In the genomic region with DNA sequence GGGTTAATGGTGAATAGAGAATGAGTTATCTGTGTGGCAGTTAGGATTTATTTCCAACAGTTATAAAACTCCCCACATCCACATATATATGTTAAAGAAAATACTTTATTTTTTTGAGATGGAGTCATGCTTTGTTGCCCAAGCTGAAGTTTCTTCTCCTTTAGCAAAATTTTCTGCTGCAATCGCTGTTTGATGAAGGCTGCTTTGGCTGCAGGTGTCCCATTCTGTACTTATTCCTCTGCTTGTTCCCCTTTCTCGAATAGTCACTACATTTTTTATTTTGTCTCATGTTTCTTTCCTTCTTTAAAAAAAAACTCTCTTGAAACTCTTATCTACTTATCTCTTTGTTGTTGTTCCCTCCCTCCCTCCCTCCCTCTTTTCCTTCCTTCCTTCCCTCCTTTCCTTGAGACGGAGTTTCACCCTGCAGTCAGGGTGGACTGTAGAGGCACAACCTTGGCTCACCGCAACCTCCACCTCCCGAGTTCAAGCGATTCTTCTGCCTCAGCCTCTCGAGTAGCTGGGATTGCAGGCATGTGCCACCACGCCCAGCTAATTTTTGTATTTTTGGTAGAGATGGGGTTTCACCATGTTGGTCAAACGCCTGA, we compare ENCODE assay signal across 16 cellular contexts. TPM values are rescaled to one million over a fixed set of nuclear protein-coding genes. Genes with fewer than 3 reads are reported as not detected.
DNase-seq lines count a peak whose midpoint lies in the region; ATAC-seq and TF ChIP-seq lines count a peak whose summit lies in the region.
"Had no signal": no experiment of that assay in that cellular context is flagged by ENCODE, and none has a peak within 500 bp of the region (broad histone marks: within the 10 kb centered on the region; RNA-seq: fewer than 3 reads in every experiment).

No MANE protein-coding gene starts in this region.

- H3K27me3 Mint-ChIP-seq in activated CD8-positive, alpha-beta memory T cell treated with anti-CD3 and anti-CD28 coated beads, Interleukin-2, amount 10 ng/mL, durations not matched to agents 7 days and 5 days = no peaks in the 10 kb centered on the region

- no peak for TF ChIP-seq POLR2A in stomach (IDR thresholded peaks at IDR 0.05)

- no peaks in the 10 kb centered on the region for H3K36me3 Mint-ChIP-seq in activated CD8-positive, alpha-beta memory T cell treated with anti-CD3 and anti-CD28 coated beads, Interleukin-2, amount 10 ng/mL, durations not matched to agents 7 days and 5 days

- peaks cover 0 to 8% (median 6%) of the 10 kb centered on the region in 4 donors for H3K9me3 ChIP-seq in stomach
- H3K9me3 ChIP-seq: gastrocnemius medialis, prostate gland had no signal

- H3K4me3 Mint-ChIP-seq in activated CD8-positive, alpha-beta memory T cell treated with anti-CD3 and anti-CD28 coated beads, Interleukin-2, amount 10 ng/mL, durations not matched to agents 7 days and 5 days = peak overlapping the region; percentile 61

- no peaks in the 10 kb centered on the region for H3K4me1 ChIP-seq in stomach
- H3K4me1 ChIP-seq: gastrocnemius medialis, prostate gland had no signal

- peaks cover 20% of the 10 kb centered on the region for H3K4me1 Mint-ChIP-seq in activated CD8-positive, alpha-beta memory T cell treated with anti-CD3 and anti-CD28 coated beads, Interleukin-2, amount 10 ng/mL, durations not matched to agents 7 days and 5 days

- DNase-seq in activated CD8-positive, alpha-beta memory T cell treated with anti-CD3 and anti-CD28 coated beads, Interleukin-2, amount 10 ng/mL, durations not matched to agents 7 days and 5 days = no peak
- DNase-seq in activated CD8-positive, alpha-beta memory T cell treated with anti-CD3 and anti-CD28 coated beads, Interleukin-2, amount 50 U/mL, for 48 hours = no peak
- DNase-seq in T1000 (lab: John Stamatoyannopoulos, UW) (peak; percentile 14), coronary artery (ENCODE audit: low spot score) (no peak), stomach (no peak), DMS53 treated with DMSO at 0.1 percent for 48 hours (lab: John Stamatoyannopoulos, UW; ENCODE audit: unreplicated experiment) (no peak)
- DNase-seq: cortex of kidney, gastrocnemius medialis, GF-D8, left ventricle myocardium superior, NCI-H1092, NCI-H69 had no signal

- H3K27ac Mint-ChIP-seq in activated CD8-positive, alpha-beta memory T cell treated with anti-CD3 and anti-CD28 coated beads, Interleukin-2, amount 10 ng/mL, durations not matched to agents 7 days and 5 days = peak overlapping the region; percentile 67

- H3K27me3 ChIP-seq in stomach = no peaks in the 10 kb centered on the region
- H3K27me3 ChIP-seq: gastrocnemius medialis had no signal

- no peak for ATAC-seq in activated CD8-positive, alpha-beta memory T cell treated with anti-CD3 and anti-CD28 coated beads, Interleukin-2, amount 10 ng/mL, durations not matched to agents 7 days and 5 days
- ATAC-seq in HG03469 (IDR thresholded peaks at IDR 0.05; ENCODE audit: unreplicated experiment) = no peak
- ATAC-seq in HG03378 (IDR thresholded peaks at IDR 0.05; ENCODE audit: unreplicated experiment) = no peak
- ATAC-seq: gastrocnemius medialis, left ventricle myocardium superior had no signal

- no peak for TF ChIP-seq EP300 in stomach (IDR thresholded peaks at IDR 0.05)

- no peak for TF ChIP-seq CTCF in coronary artery (IDR thresholded peaks at IDR 0.05)
- TF ChIP-seq CTCF in stomach (IDR thresholded peaks at IDR 0.05) = no peak

- H3K36me3 ChIP-seq in stomach = no peaks in the 10 kb centered on the region
- H3K36me3 ChIP-seq: gastrocnemius medialis, prostate gland had no signal

- 64 to 75% (median 74%) methylated on average over 9 of the region's 9 CpGs for WGBS in stomach, 5 donors

- CTCF ChIA-PET in activated CD8-positive, alpha-beta memory T cell treated with anti-CD3 and anti-CD28 coated beads, Interleukin-2, amount 10 ng/mL, durations not matched to agents 7 days and 5 days (lab: Charles Lee) = interaction anchor here (0.7 kb wide), 1 partner anchor 31 kb away, joined by 3 read pairs; no protein-coding TSS in a partner anchor

- peak overlapping the region; percentile 64 for H3K4me3 ChIP-seq in coronary artery
- peak overlapping the region in 3 of 4 donors; percentile 3 to 27 (median 12) for H3K4me3 ChIP-seq in stomach
- H3K4me3 ChIP-seq: prostate gland had no signal

- H3K27ac ChIP-seq in coronary artery = peak overlapping the region in 1 of 2 donors; percentile 15
- no peak overlapping the region for H3K27ac ChIP-seq in stomach
- H3K27ac ChIP-seq: gastrocnemius medialis, prostate gland had no signal

- H3K9me3 Mint-ChIP-seq in activated CD8-positive, alpha-beta memory T cell treated with anti-CD3 and anti-CD28 coated beads, Interleukin-2, amount 10 ng/mL, durations not matched to agents 7 days and 5 days (ENCODE audit: low read depth) = peaks cover 2% of the 10 kb centered on the region

- intact Hi-C loops in stomach (cut with DNase I; ENCODE audit: low total_unique reads) = no loop called here

RNA-seq across cellular contexts. Expression of a gene that starts 10.6 kb away (rescaled TPM):
- total RNA-seq in activated CD8-positive, alpha-beta memory T cell treated with anti-CD3 and anti-CD28 coated beads, Interleukin-2, amount 10 ng/mL, durations not matched to agents 7 days and 5 days = not detected
- under 1 TPM in 1 of 5 donors, not detected in 4; 0.92 TPM for total RNA-seq in stomach
- under 1 TPM in 1 of 3 donors, not detected in 2; 0.13 TPM for polyA plus RNA-seq in stomach
- total RNA-seq: left ventricle myocardium superior had no signal
- polyA plus RNA-seq: AG04450 had no signal

RNA-seq across cellular contexts. Expression of a gene that starts 14.1 kb away (rescaled TPM):
- total RNA-seq in activated CD8-positive, alpha-beta memory T cell treated with anti-CD3 and anti-CD28 coated beads, Interleukin-2, amount 10 ng/mL, durations not matched to agents 7 days and 5 days = not detected
- total RNA-seq in stomach = not detected
- not detected for polyA plus RNA-seq in stomach
- total RNA-seq: gastrocnemius medialis, left ventricle myocardium superior, prostate gland had no signal
- polyA plus RNA-seq: AG04450 had no signal

RNA-seq across cellular contexts. Expression of a gene that starts 18.7 kb away (rescaled TPM):
- not detected for total RNA-seq in activated CD8-positive, alpha-beta memory T cell treated with anti-CD3 and anti-CD28 coated beads, Interleukin-2, amount 10 ng/mL, durations not matched to agents 7 days and 5 days
- total RNA-seq in stomach = 10 to 100 TPM in 1 of 5 donors, not detected in 4; 10.5 TPM
- not detected for polyA plus RNA-seq in stomach
- total RNA-seq: gastrocnemius medialis, left ventricle myocardium superior, prostate gland had no signal
- polyA plus RNA-seq: AG04450 had no signal

RNA-seq across cellular contexts. Expression of a gene that starts 42.7 kb away (rescaled TPM):
- not detected for total RNA-seq in activated CD8-positive, alpha-beta memory T cell treated with anti-CD3 and anti-CD28 coated beads, Interleukin-2, amount 10 ng/mL, durations not matched to agents 7 days and 5 days
- not detected for total RNA-seq in stomach
- polyA plus RNA-seq in stomach = not detected
- total RNA-seq: gastrocnemius medialis, left ventricle myocardium superior had no signal
- polyA plus RNA-seq: AG04450 had no signal

RNA-seq across cellular contexts. Expression of a gene that starts 49.0 kb away (rescaled TPM):
- under 1 TPM in 1 of 2 experiments, not detected in 1; 0.45 TPM for total RNA-seq in activated CD8-positive, alpha-beta memory T cell treated with anti-CD3 and anti-CD28 coated beads, Interleukin-2, amount 10 ng/mL, durations not matched to agents 7 days and 5 days
- total RNA-seq in stomach = 1 to 10 TPM in 2 of 5 donors, under 1 TPM in 1, not detected in 2; under 0.01 to 2.0 (median 1.2) TPM
- under 1 TPM in 2 of 3 donors, not detected in 1; 0.10 to 0.19 TPM for polyA plus RNA-seq in stomach
